In the genomic region with DNA sequence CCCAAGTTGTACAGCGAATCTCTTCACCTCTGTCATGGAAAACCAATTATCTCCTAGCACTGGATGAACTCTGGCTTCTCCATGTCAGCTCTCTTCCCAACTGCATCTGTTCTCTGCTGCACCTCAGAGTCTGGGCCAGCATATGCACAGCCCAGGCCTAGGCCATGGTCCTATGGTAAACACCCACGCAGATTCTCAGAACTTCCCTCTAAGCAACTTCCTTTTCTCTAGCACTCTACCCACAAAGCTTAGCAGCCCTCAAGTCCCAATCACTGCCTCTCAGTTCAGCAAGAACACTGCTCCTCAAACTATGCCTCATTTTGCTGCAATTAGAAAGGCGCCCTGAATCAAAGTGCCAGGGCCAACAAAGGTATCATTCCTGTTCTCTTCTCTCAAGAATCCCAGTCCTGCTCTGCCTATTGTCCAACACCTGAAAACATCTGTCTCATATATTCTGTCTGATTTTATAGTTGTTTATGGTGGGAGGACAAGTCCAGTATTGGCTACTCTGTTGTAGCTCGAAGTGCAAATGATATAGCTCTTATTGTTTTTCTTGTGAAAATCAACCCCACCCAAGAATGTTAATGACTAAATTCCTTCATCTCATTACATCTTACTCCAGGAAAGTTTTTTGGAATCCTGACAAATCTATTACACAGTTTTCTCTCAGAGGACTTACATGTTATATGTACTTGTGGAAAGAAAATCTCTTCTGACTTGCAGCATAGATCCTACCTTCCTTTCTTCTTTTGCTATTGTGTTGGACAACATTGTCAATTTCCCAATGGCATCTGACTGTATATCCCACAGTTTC, we compare ENCODE assay signal across 11 cellular contexts.
DNase-seq lines count a peak whose midpoint lies in the region; ATAC-seq and TF ChIP-seq lines count a peak whose summit lies in the region.
"Had no signal": no experiment of that assay in that cellular context is flagged by ENCODE, and none has a peak within 500 bp of the region (broad histone marks: within the 10 kb centered on the region; RNA-seq: fewer than 3 reads in every experiment).

No MANE protein-coding gene starts in this region.

- peaks cover 0 to 1% of the 10 kb centered on the region in 2 donors for H3K4me1 ChIP-seq in lung (ENCODE audit: control insufficient read depth in 2 of 2, insufficient read depth in 2 of 2, low read length in 2 of 2)

- no peaks in the 10 kb centered on the region for H3K36me3 ChIP-seq in lung (ENCODE audit: control insufficient read depth in 2 of 2, insufficient read depth in 2 of 2, low read length in 2 of 2)

- no peak overlapping the region for H3K27ac ChIP-seq in lung (ENCODE audit: low read depth in 1 of 2, low read length in 1 of 2)
- H3K27ac ChIP-seq: skin epidermis had no signal

- TF ChIP-seq CTCF in lung (IDR thresholded peaks at IDR 0.05; ENCODE audit: control extremely low read depth, extremely low read depth): no peak

- no peak for DNase-seq in lung (ENCODE audit: low spot score)
- no peak for DNase-seq in D341Med (ENCODE audit: low spot score)
- DNase-seq in NK-92 treated with Interleukin-12 subunit alpha and Interleukin-12 subunit beta, amount 100 ng/mL, for 24 hours (lab: John Stamatoyannopoulos, UW): no peak
- DNase-seq in NCI-H2227 treated with DMSO at 0.1 percent for 48 hours (lab: John Stamatoyannopoulos, UW): no peak
- DNase-seq in NCI-H82 (lab: John Stamatoyannopoulos, UW): no peak
- DNase-seq: cerebellar nuclear complex, NCI-H526 had no signal

- ATAC-seq in GM18858 (IDR thresholded peaks at IDR 0.05; ENCODE audit: unreplicated experiment) (peak; percentile 96), GM21619 (IDR thresholded peaks at IDR 0.05; ENCODE audit: unreplicated experiment) (peak; percentile 85), HG03442 (IDR thresholded peaks at IDR 0.05; ENCODE audit: unreplicated experiment) (peak; percentile 97), lung (ENCODE audit: insufficient read depth, low FRiP score) (peak; percentile 28)

- H3K4me3 ChIP-seq in lung: no peak overlapping the region
- H3K4me3 ChIP-seq: skin epidermis had no signal

- H3K27me3 ChIP-seq in lung (ENCODE audit: control insufficient read depth, insufficient read depth): no peaks in the 10 kb centered on the region

- peaks cover 4% of the 10 kb centered on the region in 2 donors for H3K9me3 ChIP-seq in lung (ENCODE audit: control insufficient read depth in 2 of 2, insufficient read depth in 1 of 2, low read length in 1 of 2)

- 73 to 74% methylated on average over 4 of the region's 4 CpGs for WGBS in lung, 2 donors

Comparison
In these comparisons a context has a peak if more than half of its experiments do, and no peak if none do; other contexts are left out.
1. ATAC-seq: peak in every context shown above with its lines; median percentile 97 in HG03442; 96 in GM18858; 85 in GM21619; 28 in lung.